Comparison of ENCODE assay signal across 8 cellular contexts in the genomic region with DNA sequence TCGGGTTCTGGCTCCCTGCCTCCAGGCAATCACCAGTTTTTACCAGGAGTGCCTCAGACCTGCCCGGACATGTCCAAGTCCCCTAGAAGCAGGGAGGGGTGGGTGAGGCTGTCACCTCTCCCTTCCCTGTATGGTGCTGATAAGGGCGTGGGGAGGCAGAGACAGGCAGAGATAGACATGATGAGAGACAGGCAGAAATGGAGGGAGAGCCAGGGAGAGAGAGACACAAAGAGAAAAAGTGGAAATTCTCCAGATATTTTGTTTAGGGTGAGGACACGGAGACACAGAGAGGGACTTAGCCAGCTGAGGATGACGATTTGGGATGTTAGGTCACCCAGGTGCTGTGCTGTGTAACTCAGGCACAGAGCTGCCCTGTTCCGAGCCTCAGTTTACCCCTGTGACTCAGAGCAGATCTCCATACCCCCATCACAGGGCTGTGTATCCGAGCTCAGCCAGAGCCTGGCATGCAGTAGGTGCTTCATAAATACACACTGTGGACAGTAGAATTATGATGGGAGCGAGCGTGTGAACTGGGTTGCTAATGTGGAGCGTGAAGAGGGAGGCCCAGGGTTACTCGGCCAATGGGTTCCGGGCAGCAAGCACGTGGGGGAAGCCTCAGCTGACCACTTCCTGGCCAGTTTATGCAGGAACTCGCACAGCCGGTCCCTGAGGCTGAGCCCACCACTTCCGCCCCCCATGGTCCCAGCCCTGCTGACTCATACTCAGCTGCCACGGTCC. TPM values are rescaled to one million over a fixed set of nuclear protein-coding genes. Genes with fewer than 3 reads are reported as not detected.
DNase-seq lines count a peak whose midpoint lies in the region; ATAC-seq and TF ChIP-seq lines count a peak whose summit lies in the region.

No MANE protein-coding gene starts in this region.

- peaks cover 23% of the 10 kb centered on the region for H3K4me1 Mint-ChIP-seq in type B pancreatic cell (ENCODE audit: unreplicated experiment)

- H3K27me3 Mint-ChIP-seq in type B pancreatic cell: no peaks in the 10 kb centered on the region

- H3K36me3 Mint-ChIP-seq in type B pancreatic cell: peaks cover 10% of the 10 kb centered on the region

- H3K4me3 Mint-ChIP-seq in type B pancreatic cell: peak overlapping the region; percentile 74

- peak; percentile 80 for ATAC-seq in GM19043 (IDR thresholded peaks at IDR 0.05; ENCODE audit: low read depth, unreplicated experiment)
- ATAC-seq in HG03342 (IDR thresholded peaks at IDR 0.05; ENCODE audit: unreplicated experiment): peak; percentile 82
- peak; percentile 96 for ATAC-seq in omental fat pad (ENCODE audit: low FRiP score)

- H3K9me3 Mint-ChIP-seq in type B pancreatic cell: peaks cover 5% of the 10 kb centered on the region

- no peaks in the 10 kb centered on the region for H3K27me3 ChIP-seq in NT2/D1 (ENCODE audit: insufficient read depth, insufficient read length)

- peak in 13 of 14 donors; percentile 18 to 91 (median 64) for DNase-seq in C1 segment of cervical spinal cord (lab: John Stamatoyannopoulos, UW)
- DNase-seq in NT2/D1 (ENCODE audit: low read depth, low spot score): peak; percentile 92
- peak; percentile 25 for DNase-seq in activated effector memory CD4-positive, alpha-beta T cell treated with Interleukin-2 at 50 U/mL for 16 hours
- peak; percentile 99 for DNase-seq in glomerular visceral epithelial cell (ENCODE audit: extremely low spot score)
- peak; percentile 81 for DNase-seq in omental fat pad (ENCODE audit: low spot score)
- DNase-seq in type B pancreatic cell (ENCODE audit: extremely low spot score, unreplicated experiment): no peak

- peak overlapping the region; percentile 98 for H3K27ac Mint-ChIP-seq in type B pancreatic cell

- H3K9ac ChIP-seq in NT2/D1 (ENCODE audit: insufficient read length, low read depth): peak overlapping the region; percentile 34

- H3K9me3 ChIP-seq in NT2/D1 (ENCODE audit: insufficient read depth, low read length): no peaks in the 10 kb centered on the region

- H3K4me1 ChIP-seq in NT2/D1 (ENCODE audit: insufficient read depth, insufficient read length): peaks cover 15% of the 10 kb centered on the region

- H3K4me3 ChIP-seq in NT2/D1 (ENCODE audit: insufficient read length, low read depth): no peak overlapping the region

- no peaks in the 10 kb centered on the region for H3K36me3 ChIP-seq in NT2/D1 (ENCODE audit: insufficient read depth, insufficient read length, low read length)

- TF ChIP-seq CTCF in omental fat pad (IDR thresholded peaks at IDR 0.05) (no peak), type B pancreatic cell (conservative IDR thresholded peaks at IDR 0.05) (no peak)

RNA-seq across cellular contexts. Expression of gene GDF15, which starts 11.9 kb away (rescaled TPM):
- total RNA-seq in omental fat pad: 1 to 10 TPM; 1.9 to 4.6 (median 3.0) TPM
- total RNA-seq in type B pancreatic cell (ENCODE audit: low replicate concordance): 102 and 106 TPM in 2 replicates

RNA-seq across cellular contexts. Expression of gene LRRC25, which starts 23.4 kb away (rescaled TPM):
- 10 to 100 TPM; 11.8 to 37.2 (median 28.8) TPM for total RNA-seq in omental fat pad
- total RNA-seq in type B pancreatic cell (ENCODE audit: low replicate concordance): 0.19 TPM in 1 of 2 replicates, not detected in the other

RNA-seq across cellular contexts. Expression of gene PGPEP1, which starts 33.7 kb away (rescaled TPM):
- total RNA-seq in omental fat pad (10 to 100 TPM; 15.6 to 25.2 (median 18.0) TPM), type B pancreatic cell (ENCODE audit: low replicate concordance) (28.8 and 46.7 TPM in 2 replicates)

RNA-seq across cellular contexts. Expression of gene SSBP4, which starts 45.1 kb away (rescaled TPM):
- total RNA-seq in omental fat pad (10 to 100 TPM; 29.9 to 62.9 (median 43.7) TPM), type B pancreatic cell (ENCODE audit: low replicate concordance) (76.7 and 99.0 TPM in 2 replicates)

RNA-seq across cellular contexts. Expression of gene LSM4, which starts 51.2 kb away (rescaled TPM):
- total RNA-seq in omental fat pad (100 to 1,000 TPM in 1 of 4 donors, 10 to 100 TPM in 3; 58.6 to 140 (median 93.1) TPM), type B pancreatic cell (ENCODE audit: low replicate concordance) (196 and 223 TPM in 2 replicates)

Comparison
In these comparisons a context has a peak if more than half of its experiments do, and no peak if none do; other contexts are left out.
1. RNA of gene GDF15, which starts 11.9 kb away (total RNA-seq): 102 to 106 TPM in type B pancreatic cell; 1.9 to 4.6 TPM in omental fat pad; every median in the first group is over 10 times any median in the second.
2. RNA of gene LRRC25, which starts 23.4 kb away (total RNA-seq): 11.8 to 37.2 TPM in omental fat pad; 0.19 TPM in type B pancreatic cell; every median in the first group is over 10 times any median in the second.
3. Peak in every context shown above with its lines, with median percentiles within 50 percentile points of each other: ATAC-seq.